Comparison of ENCODE assay signal across 1 cellular context in genomic region chr5:5360878-5361520, GRCh38.
TF ChIP-seq lines count a peak whose summit lies in the region.

No MANE protein-coding gene starts in this region.

TF ChIP-seq in HepG2, 621 proteins besides CTCF, POLR2A, EP300 and RAD21 (continued from another document):
- TF ChIP-seq THAP11 (CRISPR knock-in tag; IDR thresholded peaks at IDR 0.05) (peak; percentile 49), FOXJ3 (CRISPR knock-in tag; IDR thresholded peaks at IDR 0.05; ENCODE audit: borderline replicate concordance) (peak; percentile 78; the same call in 1 of the 2 replicates), ZNF260 (CRISPR knock-in tag; IDR thresholded peaks at IDR 0.05; ENCODE audit: borderline replicate concordance, low read depth) (no peak), JDP2 (CRISPR knock-in tag; IDR thresholded peaks at IDR 0.05; ENCODE audit: borderline replicate concordance) (no peak), SIX1 (CRISPR knock-in tag; IDR thresholded peaks at IDR 0.05; ENCODE audit: borderline replicate concordance) (no peak; the same call in 1 of the 2 replicates), E2F1 (CRISPR knock-in tag; IDR thresholded peaks at IDR 0.05) (no peak), TOPORS (CRISPR knock-in tag; IDR thresholded peaks at IDR 0.05) (no peak), SP140L (CRISPR knock-in tag; IDR thresholded peaks at IDR 0.05; ENCODE audit: borderline replicate concordance) (no peak), RFX1 (IDR thresholded peaks at IDR 0.05) (peak; percentile 42; the same call in 1 of the 2 replicates), ZFP36L2 (CRISPR knock-in tag; IDR thresholded peaks at IDR 0.05) (no peak), ZNF800 (CRISPR knock-in tag; IDR thresholded peaks at IDR 0.05) (no peak), ZNF318 (CRISPR knock-in tag; IDR thresholded peaks at IDR 0.05) (no peak), CREB1 (IDR thresholded peaks at IDR 0.05) (no peak), CREB1 (CRISPR knock-in tag; IDR thresholded peaks at IDR 0.05) (peak; percentile 36; the same call in 1 of the 2 replicates), HIVEP1 (CRISPR knock-in tag; IDR thresholded peaks at IDR 0.05) (no peak)
- TF ChIP-seq, protein P1, sequence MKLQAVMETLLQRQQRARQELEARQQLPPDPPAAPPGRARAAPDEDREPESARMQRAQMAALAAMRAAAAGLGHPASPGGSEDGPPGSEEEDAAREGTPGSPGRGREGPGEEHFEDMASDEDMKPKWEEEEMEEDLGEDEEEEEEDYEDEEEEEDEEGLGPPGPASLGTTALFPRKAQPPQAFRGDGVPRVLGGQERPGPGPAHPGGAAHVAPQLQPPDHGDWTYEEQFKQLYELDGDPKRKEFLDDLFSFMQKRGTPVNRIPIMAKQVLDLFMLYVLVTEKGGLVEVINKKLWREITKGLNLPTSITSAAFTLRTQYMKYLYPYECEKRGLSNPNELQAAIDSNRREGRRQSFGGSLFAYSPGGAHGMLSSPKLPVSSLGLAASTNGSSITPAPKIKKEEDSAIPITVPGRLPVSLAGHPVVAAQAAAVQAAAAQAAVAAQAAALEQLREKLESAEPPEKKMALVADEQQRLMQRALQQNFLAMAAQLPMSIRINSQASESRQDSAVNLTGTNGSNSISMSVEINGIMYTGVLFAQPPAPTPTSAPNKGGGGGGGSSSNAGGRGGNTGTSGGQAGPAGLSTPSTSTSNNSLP (IDR thresholded peaks at IDR 0.05; ENCODE audit: low read depth, low read length) = peak; percentile 46; the same call in 1 of the 2 replicates
